In the genomic region with DNA sequence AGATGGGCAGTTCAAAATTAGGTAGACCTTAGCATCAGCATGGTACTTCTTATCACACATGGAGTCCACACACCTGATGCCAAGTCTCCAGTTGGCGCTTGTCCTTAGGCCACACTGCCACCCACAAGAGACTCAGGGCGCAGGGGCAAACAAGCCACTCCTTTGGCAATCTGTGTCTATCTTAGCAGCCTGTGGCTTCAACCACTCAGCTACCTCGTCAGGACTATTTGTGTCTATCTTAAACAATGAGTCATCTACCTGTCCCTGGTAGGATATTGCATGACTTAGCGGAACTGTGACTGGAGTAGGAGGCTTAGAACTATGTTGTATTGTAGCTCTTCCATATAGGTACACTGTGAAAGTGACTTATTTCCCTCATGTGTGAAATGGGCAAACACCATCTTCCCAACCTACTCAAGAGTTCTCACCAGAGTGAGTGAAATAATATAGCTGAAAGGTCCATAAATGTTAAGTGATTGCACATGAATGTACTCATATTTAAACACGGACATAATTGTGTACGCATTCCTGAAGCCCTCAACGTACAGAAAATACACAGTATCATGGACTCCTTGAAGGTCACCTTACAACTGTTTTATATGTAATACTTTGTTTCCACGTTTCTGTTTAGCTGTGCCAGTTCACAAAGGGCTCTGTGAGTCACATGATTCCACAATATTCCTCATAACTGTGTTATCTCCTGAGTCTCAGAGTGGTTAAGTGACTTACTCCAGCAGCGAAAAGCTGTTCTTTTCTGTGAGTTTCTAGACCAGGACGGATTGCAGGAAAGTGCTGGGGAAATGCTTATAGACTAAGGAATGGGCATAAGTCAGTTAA, we compare ENCODE assay signal across 8 cellular contexts. TPM values are rescaled to one million over a fixed set of nuclear protein-coding genes. Genes with fewer than 3 reads are reported as not detected.
DNase-seq lines count a peak whose midpoint lies in the region; ATAC-seq and TF ChIP-seq lines count a peak whose summit lies in the region.

No MANE protein-coding gene starts in this region.

- H3K27me3 ChIP-seq in iPS-15b (ENCODE audit: control insufficient read depth, insufficient read depth, low read length) (no peaks in the 10 kb centered on the region), spleen (replicated peaks in 1 of 7) (no peaks in the 10 kb centered on the region)

- CTCF ChIA-PET in activated naive CD4-positive, alpha-beta T cell treated with anti-CD3 and anti-CD28 coated beads, Interleukin-2, amount 10 ng/mL, durations not matched to agents 7 days and 5 days (lab: Charles Lee): interaction anchor here (0.9 to 1.4 kb wide), 5 partner anchors 9 to 85 kb away, joined by 3 to 8 read pairs (median 4); no protein-coding TSS in a partner anchor

- peaks cover 53% of the 10 kb centered on the region for H3K4me1 Mint-ChIP-seq in CD14-positive monocyte
- peaks cover 48% of the 10 kb centered on the region for H3K4me1 Mint-ChIP-seq in activated naive CD4-positive, alpha-beta T cell treated with anti-CD3 and anti-CD28 coated beads, Interleukin-2, amount 10 ng/mL, durations not matched to agents 7 days and 5 days

- peaks cover 0 to 4% (median 0%) of the 10 kb centered on the region in 3 donors for H3K27me3 Mint-ChIP-seq in CD14-positive monocyte (ENCODE audit: low read depth in 3 of 3)
- no peaks in the 10 kb centered on the region for H3K27me3 Mint-ChIP-seq in activated naive CD4-positive, alpha-beta T cell treated with anti-CD3 and anti-CD28 coated beads, Interleukin-2, amount 10 ng/mL, durations not matched to agents 7 days and 5 days

- H3K4me3 ChIP-seq in Jurkat, Clone E6-1 (ENCODE audit: low read length): peak overlapping the region; percentile 92
- H3K4me3 ChIP-seq in iPS-15b (ENCODE audit: low read depth, low read length) (peak overlapping the region; percentile 86), spleen (peak overlapping the region; percentile 82 to 98 (median 90))

- peak overlapping the region; percentile 94 to 98 (median 95) for H3K27ac Mint-ChIP-seq in CD14-positive monocyte
- H3K27ac Mint-ChIP-seq in activated naive CD4-positive, alpha-beta T cell treated with anti-CD3 and anti-CD28 coated beads, Interleukin-2, amount 10 ng/mL, durations not matched to agents 7 days and 5 days: peak overlapping the region; percentile 90

- no peak for ATAC-seq in GM21737 (IDR thresholded peaks at IDR 0.05; ENCODE audit: unreplicated experiment)
- ATAC-seq in GM21360 (IDR thresholded peaks at IDR 0.05; ENCODE audit: unreplicated experiment): no peak

- peak overlapping the region; percentile 93 to 100 (median 99) for H3K27ac ChIP-seq in spleen

- no peak for DNase-seq in CD14-positive monocyte (ENCODE audit: low spot score)
- DNase-seq in Jurkat, Clone E6-1 (ENCODE audit: low read depth, low spot score): no peak
- peak; percentile 28 for DNase-seq in activated naive CD4-positive, alpha-beta T cell treated with anti-CD3 and anti-CD28 coated beads, Interleukin-2, amount 10 ng/mL, durations not matched to agents 7 days and 5 days
- DNase-seq in spleen: no peak
- no peak for DNase-seq in NCI-H2107 treated with DMSO at 0.1 percent for 48 hours (lab: John Stamatoyannopoulos, UW; ENCODE audit: unreplicated experiment)

- H3K4me1 ChIP-seq in iPS-15b (ENCODE audit: control insufficient read depth, insufficient read depth, low read length) (peaks cover 6% of the 10 kb centered on the region), spleen (peaks cover 26 to 68% (median 57%) of the 10 kb centered on the region in 6 donors)

- peak overlapping the region; percentile 93 to 98 for H3K4me3 Mint-ChIP-seq in CD14-positive monocyte
- peak overlapping the region; percentile 88 for H3K4me3 Mint-ChIP-seq in activated naive CD4-positive, alpha-beta T cell treated with anti-CD3 and anti-CD28 coated beads, Interleukin-2, amount 10 ng/mL, durations not matched to agents 7 days and 5 days

- H3K9me3 Mint-ChIP-seq in CD14-positive monocyte: peaks cover 0 to 2% (median 0%) of the 10 kb centered on the region in 7 donors
- H3K9me3 Mint-ChIP-seq in activated naive CD4-positive, alpha-beta T cell treated with anti-CD3 and anti-CD28 coated beads, Interleukin-2, amount 10 ng/mL, durations not matched to agents 7 days and 5 days: no peaks in the 10 kb centered on the region

- TF ChIP-seq POLR2A in spleen (IDR thresholded peaks at IDR 0.05): no peak

- H3K9ac ChIP-seq in iPS-15b (ENCODE audit: low read depth, low read length): peak overlapping the region; percentile 97

- 40 to 50% (median 48%) methylated on average over 10 of the region's 10 CpGs for WGBS in spleen, 5 donors

- H3K36me3 Mint-ChIP-seq in CD14-positive monocyte: peaks cover 38 to 41% of the 10 kb centered on the region in 2 donors
- H3K36me3 Mint-ChIP-seq in activated naive CD4-positive, alpha-beta T cell treated with anti-CD3 and anti-CD28 coated beads, Interleukin-2, amount 10 ng/mL, durations not matched to agents 7 days and 5 days: peaks cover 45% of the 10 kb centered on the region

- H3K36me3 ChIP-seq in iPS-15b (ENCODE audit: control insufficient read depth, insufficient read depth, low read length) (peaks cover 32% of the 10 kb centered on the region), spleen (peaks cover 3 to 50% (median 45%) of the 10 kb centered on the region in 6 donors)

- intact Hi-C loops in CD14-positive monocyte (cut with micrococcal nuclease) (no loop called here), spleen (cut with DNase I; ENCODE audit: low total_unique reads) (no loop called here)

- TF ChIP-seq CTCF in CD14-positive monocyte (IDR thresholded peaks at IDR 0.05) (no peak), spleen (IDR thresholded peaks at IDR 0.05 in 8 of 11, conservative IDR thresholded peaks at IDR 0.05 in 3 of 11) (no peak)

- no peaks in the 10 kb centered on the region for H3K9me3 ChIP-seq in iPS-15b (ENCODE audit: control insufficient read depth, insufficient read depth, low read length)
- H3K9me3 ChIP-seq in spleen: no peaks in the 10 kb centered on the region

RNA-seq across cellular contexts. Expression of gene TRIM27, which starts 1.6 kb away (rescaled TPM):
- polyA plus RNA-seq in CD14-positive monocyte (10 to 100 TPM; 42.2 to 44.0 TPM), spleen (10 to 100 TPM; 45.2 to 61.7 (median 57.2) TPM)
- polyA plus RNA-seq in Jurkat, Clone E6-1 (2012; ENCODE audit: insufficient read depth, insufficient read length): 56.8 TPM
- 10 to 100 TPM; 61.8 to 92.0 (median 67.8) TPM for total RNA-seq in spleen
